ENCODE assay signal across 35 cellular contexts in genomic region chr6:157663261-157663660, GRCh38.
"Had no signal": no experiment of that assay in that cellular context is flagged by ENCODE, and none has a peak within 500 bp of the region (broad histone marks: within the 10 kb centered on the region; RNA-seq: fewer than 3 reads in every experiment).

No MANE protein-coding gene starts in this region.

- H3K36me3 ChIP-seq: MG63 had no signal

- DNase-seq: Karpas-422, Kasumi-1, KG1, MG63, MM.1S, MV-4-11, NCI-H1048, NCI-H1092, NCI-H1092 treated with DMSO at 0.1 percent for 48 hours, NCI-H1105, NCI-H1105 treated with DMSO at 0.1 percent for 48 hours, NCI-H1417, NCI-H1417 treated with DMSO at 0.1 percent for 48 hours, NCI-H1436, NCI-H1436 treated with DMSO at 0.1 percent for 48 hours, NCI-H146, NCI-H1694, NCI-H1694 treated with DMSO at 0.1 percent for 48 hours, NCI-H187, NCI-H187 treated with DMSO at 0.1 percent for 48 hours, NCI-H1930, NCI-H2029, NCI-H2029 treated with DMSO at 0.1 percent for 48 hours, NCI-H2081, NCI-H2081 treated with DMSO at 0.1 percent for 48 hours, NCI-H2107, NCI-H2171, NCI-H2171 treated with DMSO at 0.1 percent for 48 hours, NCI-H2227 treated with DMSO at 0.1 percent for 48 hours, NCI-H226, NCI-H345, NCI-H446, NCI-H446 treated with DMSO at 0.1 percent for 48 hours, NCI-H510A treated with DMSO at 0.1 percent for 48 hours had no signal

- H3K9me3 ChIP-seq: MG63 had no signal

- H3K27ac ChIP-seq: KMS-11 had no signal

- H3K27me3 ChIP-seq: MG63 had no signal

- H3K4me3 ChIP-seq: MG63 had no signal
